ENCODE assay signal across 8 cellular contexts in the genomic region with DNA sequence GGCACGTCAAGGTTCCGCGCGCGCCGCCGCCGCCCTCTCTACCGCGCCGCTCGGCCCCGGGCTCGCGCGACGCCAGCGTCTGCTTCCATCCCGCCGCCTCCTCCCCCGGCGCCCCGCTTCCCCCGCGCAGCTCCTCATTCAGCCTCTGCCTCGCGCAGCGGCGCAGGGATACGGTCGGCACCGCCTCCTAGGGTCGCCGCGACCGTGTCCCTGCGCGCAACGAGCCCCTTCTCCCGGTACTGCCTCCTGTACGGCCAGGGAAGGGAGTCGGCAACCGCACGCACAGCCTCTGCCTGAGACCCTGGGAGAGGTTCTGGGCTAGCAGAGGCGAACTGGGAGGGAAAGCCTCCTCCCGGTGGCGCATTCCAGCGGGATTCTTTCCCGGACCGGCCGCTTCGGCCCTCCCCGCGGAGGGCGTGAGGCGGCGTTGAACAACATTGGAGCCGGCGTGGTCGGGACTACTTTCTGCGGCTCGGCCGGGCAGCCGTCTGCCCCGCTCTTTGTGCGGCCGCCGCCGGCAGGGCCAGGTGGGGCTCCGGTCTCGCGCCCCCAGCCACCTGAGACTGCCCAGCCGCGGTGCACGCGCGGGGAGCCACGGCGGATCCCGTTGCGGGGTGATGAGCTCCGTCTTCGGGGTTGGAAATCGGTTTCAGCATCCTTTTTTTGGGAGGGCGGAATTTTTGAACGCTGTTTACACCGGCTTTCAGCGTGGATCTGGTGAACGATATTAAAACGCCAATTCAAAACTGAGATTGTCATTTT.
DNase-seq lines count a peak whose midpoint lies in the region; ATAC-seq and TF ChIP-seq lines count a peak whose summit lies in the region.

A gene (minus strand): TSS at position 172 of the 762 bp plus-strand sequence. CDS start 309 bp downstream, outside the sequence.

- H3K27ac ChIP-seq in 22Rv1 (peak within 1 kb of the TSS; percentile 83), caudate nucleus (ENCODE audit: low read depth, low read length) (peak within 1 kb of the TSS; percentile 97)

- ATAC-seq in GM18868 (IDR thresholded peaks at IDR 0.05; ENCODE audit: unreplicated experiment) = peak; percentile 87
- peak; percentile 82 for ATAC-seq in HG03103 (IDR thresholded peaks at IDR 0.05; ENCODE audit: low read depth, unreplicated experiment)

- TF ChIP-seq CTCF in 22Rv1 (IDR thresholded peaks at IDR 0.05) = peak; percentile 17; the same call in 1 of the 2 replicates

- DNase-seq in NCI-H2171 (lab: John Stamatoyannopoulos, UW) (peak; percentile 70), caudate nucleus (lab: John Stamatoyannopoulos, UW) (peak in 60 of 61 donors; percentile 39 to 96 (median 88)), inferior parietal cortex (ENCODE audit: extremely low spot score) (peak; percentile 89), smooth muscle cell of the brain vasculature (ENCODE audit: low read depth, low spot score) (peak; percentile 85)
- DNase-seq in activated CD4-positive, CD25-positive, alpha-beta regulatory T cell (lab: John Stamatoyannopoulos, UW) = peak; percentile 23 to 42 (median 34)

Comparison
In these comparisons a context has a peak if more than half of its experiments do, and no peak if none do; other contexts are left out.
1. Peak in every context shown above with its lines: DNase-seq, ATAC-seq and H3K27ac ChIP-seq.
2. DNase-seq: peak in every context shown above with its lines; median percentile 89 in inferior parietal cortex; 88 in caudate nucleus; 85 in smooth muscle cell of the brain vasculature; 70 in NCI-H2171; 34 in activated CD4-positive, CD25-positive, alpha-beta regulatory T cell.